In genomic region chr9:26158631-26159150, GRCh38 we compare ENCODE assay signal across 15 cellular contexts.
DNase-seq lines count a peak whose midpoint lies in the region; ATAC-seq and TF ChIP-seq lines count a peak whose summit lies in the region.
"Had no signal": no experiment of that assay in that cellular context is flagged by ENCODE, and none has a peak within 500 bp of the region (broad histone marks: within the 10 kb centered on the region; RNA-seq: fewer than 3 reads in every experiment).

No MANE protein-coding gene starts in this region.

- H3K4me1 ChIP-seq in mesenchymal stem cell (ENCODE audit: control insufficient read depth, insufficient read depth, low read depth, low read length) (no peaks in the 10 kb centered on the region), tibial artery (no peaks in the 10 kb centered on the region)
- H3K4me1 ChIP-seq: A549 had no signal

- H3K4me3 ChIP-seq in mesenchymal stem cell (ENCODE audit: insufficient read depth in 1 of 2, low read depth in 1 of 2, low read length in 2 of 2): no peak overlapping the region
- no peak overlapping the region for H3K4me3 ChIP-seq in tibial artery
- H3K4me3 ChIP-seq: A549 had no signal

- no peak overlapping the region for H4K91ac ChIP-seq in mesenchymal stem cell (ENCODE audit: low read length)

- no peak overlapping the region for H2BK12ac ChIP-seq in mesenchymal stem cell (ENCODE audit: low read length in 2 of 2)

- H3K27me3 ChIP-seq in mesenchymal stem cell (ENCODE audit: control insufficient read depth in 1 of 2, insufficient read depth in 1 of 2, low read length in 2 of 2): no peaks in the 10 kb centered on the region
- no peaks in the 10 kb centered on the region for H3K27me3 ChIP-seq in tibial artery

- no peak overlapping the region for H2AFZ ChIP-seq in mesenchymal stem cell (ENCODE audit: low read depth, low read length)

- no peak overlapping the region for H3K18ac ChIP-seq in mesenchymal stem cell (ENCODE audit: low read depth in 1 of 2, low read length in 2 of 2)

- H4K8ac ChIP-seq in mesenchymal stem cell (ENCODE audit: low read length): no peak overlapping the region

- H3K4me2 ChIP-seq in mesenchymal stem cell (ENCODE audit: low read length, poor library complexity, severe bottlenecking): no peak overlapping the region
- H3K4me2 ChIP-seq: A549 had no signal

- DNase-seq in GF-D8 (lab: John Stamatoyannopoulos, UW): peak; percentile 80
- DNase-seq in M059J (ENCODE audit: low read depth): peak; percentile 40
- peak; percentile 88 for DNase-seq in SKM-1 (lab: John Stamatoyannopoulos, UW; ENCODE audit: unreplicated experiment)
- peak; percentile 12 for DNase-seq in mesenchymal stem cell
- no peak for DNase-seq in tibial artery
- DNase-seq in DMS79 treated with DMSO at 0.1 percent for 48 hours (lab: John Stamatoyannopoulos, UW): no peak
- DNase-seq: DMS 273 treated with DMSO at 0.1 percent for 48 hours, EL, NCI-H1048, NCI-H2081 treated with DMSO at 0.1 percent for 48 hours, NCI-H510A treated with DMSO at 0.1 percent for 48 hours, SHP77 had no signal

- H3K27ac ChIP-seq in mesenchymal stem cell (ENCODE audit: low read length, poor library complexity, severe bottlenecking) (no peak overlapping the region), tibial artery (no peak overlapping the region)
- H3K27ac ChIP-seq: A549 had no signal

- H3K36me3 ChIP-seq in mesenchymal stem cell (ENCODE audit: control insufficient read depth in 1 of 2, insufficient read depth in 2 of 2, low read depth in 1 of 2, low read length in 2 of 2) (no peaks in the 10 kb centered on the region), tibial artery (no peaks in the 10 kb centered on the region)

- H3K9ac ChIP-seq in mesenchymal stem cell (ENCODE audit: low read length): no peak overlapping the region

- H2BK5ac ChIP-seq in mesenchymal stem cell (ENCODE audit: low read depth, low read length, poor library complexity, severe bottlenecking): no peak overlapping the region

- H3K79me1 ChIP-seq in mesenchymal stem cell (replicated peaks; ENCODE audit: low read length, poor library complexity, severe bottlenecking): no peaks in the 10 kb centered on the region

- no peak overlapping the region for H3K14ac ChIP-seq in mesenchymal stem cell (ENCODE audit: low read length in 2 of 2)

- H2BK120ac ChIP-seq in mesenchymal stem cell (ENCODE audit: low read depth, low read length): no peak overlapping the region

- ATAC-seq in GM21367 (IDR thresholded peaks at IDR 0.05; ENCODE audit: unreplicated experiment) (no peak), HG03565 (IDR thresholded peaks at IDR 0.05; ENCODE audit: unreplicated experiment) (no peak)
- ATAC-seq: A549 had no signal

- no peak overlapping the region for H3K4ac ChIP-seq in mesenchymal stem cell (ENCODE audit: low read depth in 1 of 2, low read length in 2 of 2)

- H3K23ac ChIP-seq in mesenchymal stem cell (ENCODE audit: low read length in 2 of 2): no peak overlapping the region

- H2BK15ac ChIP-seq in mesenchymal stem cell (ENCODE audit: low read depth, poor library complexity, severe bottlenecking): no peak overlapping the region

- intact Hi-C loops in tibial artery (cut with DNase I; ENCODE audit: low total_unique reads): no loop called here

- WGBS in mesenchymal stem cell: 83% methylated on average over 2 of the region's 4 CpGs

- TF ChIP-seq CTCF in tibial artery (IDR thresholded peaks at IDR 0.05): no peak

- H2AK5ac ChIP-seq in mesenchymal stem cell (ENCODE audit: low read length, severe bottlenecking): no peak overlapping the region

- H3K9me3 ChIP-seq in mesenchymal stem cell (ENCODE audit: control insufficient read depth, low read length) (no peaks in the 10 kb centered on the region), tibial artery (no peaks in the 10 kb centered on the region)
- H3K9me3 ChIP-seq: A549 had no signal

Comparison
In these comparisons a context has a peak if more than half of its experiments do, and no peak if none do; other contexts are left out.
1. DNase-seq: peak in GF-D8 (single experiment), M059J (single experiment), SKM-1 (single experiment) and mesenchymal stem cell (single experiment); none in tibial artery (0 of 2) and DMS79 treated with DMSO at 0.1 percent for 48 hours (single experiment).